In genomic region chr14:71414631-71415403, GRCh38 we compare ENCODE assay signal across 1 cellular context.
TF ChIP-seq lines count a peak whose summit lies in the region.

No MANE protein-coding gene starts in this region.

TF ChIP-seq in GM12878, 131 proteins besides CTCF, POLR2A, EP300 and RAD21 (continued from another document):
- TF ChIP-seq ZBTB11 (CRISPR knock-in tag; IDR thresholded peaks at IDR 0.05) (no peak), RAD51 (IDR thresholded peaks at IDR 0.05) (no peak), SUPT20H (IDR thresholded peaks at IDR 0.05; ENCODE audit: borderline replicate concordance, control insufficient read depth, low read depth, low read length) (no peak), ZNF217 (IDR thresholded peaks at IDR 0.05) (no peak), STAT1 (conservative IDR thresholded peaks at IDR 0.05) (no peak)
TF ChIP-seq in GM12878: peak in this region for 0.
